ENCODE assay signal across 8 cellular contexts in genomic region chr14:56118611-56119181, GRCh38. TPM values are rescaled to one million over a fixed set of nuclear protein-coding genes. Genes with fewer than 3 reads are reported as not detected.
A peak's percentile ranks its signal among the peaks of the same experiment; 100 is the strongest.
DNase-seq lines count a peak whose midpoint lies in the region; ATAC-seq and TF ChIP-seq lines count a peak whose summit lies in the region.

No MANE protein-coding gene starts in this region.

- H3K4me3 Mint-ChIP-seq in central memory CD8-positive, alpha-beta T cell, result peak overlapping the region; percentile 92

- no peak for TF ChIP-seq RAD21 in HCT116 (IDR thresholded peaks at IDR 0.05; ENCODE audit: low read depth)

- H4K20me1 ChIP-seq in HCT116 (ENCODE audit: insufficient read depth), result no peaks in the 10 kb centered on the region

- H3K9me3 ChIP-seq in HCT116 (ENCODE audit: control insufficient read depth in 1 of 2, insufficient read depth in 1 of 2, low read depth in 1 of 2, low read length in 2 of 2) (no peaks in the 10 kb centered on the region), left lung (no peaks in the 10 kb centered on the region)

- no peak overlapping the region for H2AFZ ChIP-seq in HCT116 (ENCODE audit: low read depth, low read length, poor library complexity, severe bottlenecking)

- intact Hi-C loops in HCT116 (cut with micrococcal nuclease) (loop anchor here (2.0 kb wide), 1 partner anchor 34 kb away; no protein-coding TSS in a partner anchor), left lung (cut with DNase I) (no loop called here)

- peak; percentile 23 for ATAC-seq in HCT116
- peak; percentile 7 for ATAC-seq in central memory CD8-positive, alpha-beta T cell (replicated peaks; ENCODE audit: extremely low read depth, poor library complexity, severe bottlenecking)
- ATAC-seq in left lung, result peak; percentile 35

- peak overlapping the region; percentile 95 for H3K4me2 ChIP-seq in HCT116 (ENCODE audit: low read length)

- H3K36me3 ChIP-seq in GM06990 (ENCODE audit: control insufficient read depth, insufficient read depth, low read length) (no peaks in the 10 kb centered on the region), HCT116 (ENCODE audit: control insufficient read depth in 1 of 2, insufficient read depth in 2 of 2, low read length in 2 of 2) (no peaks in the 10 kb centered on the region), left lung (no peaks in the 10 kb centered on the region)

- CTCF ChIA-PET in HCT116 (lab: Charles Lee) (interaction anchor here (1.0 kb wide), 1 partner anchor 222 kb away, joined by 4 read pairs; no protein-coding TSS in a partner anchor), RWPE1 (lab: Yijun Ruan, JAX) (interaction anchor here (0.6 to 1.2 kb wide), 4 partner anchors 71 to 512 kb away, joined by 3 to 4 read pairs (median 3); no protein-coding TSS in a partner anchor)

- no peak overlapping the region for H3K9ac ChIP-seq in HCT116 (ENCODE audit: low read length)

- H3K27me3 Mint-ChIP-seq in central memory CD8-positive, alpha-beta T cell, result peaks cover 43% of the 10 kb centered on the region

- no peak for TF ChIP-seq CTCF in GM06990 (IDR thresholded peaks at IDR 0.05; ENCODE audit: insufficient read depth, low read length, poor library complexity, severe bottlenecking)
- no peak for TF ChIP-seq CTCF in HCT116 (IDR thresholded peaks at IDR 0.05 in 2 of 3, conservative IDR thresholded peaks at IDR 0.05 in 1 of 3; ENCODE audit: borderline replicate concordance in 1 of 3, insufficient read depth in 1 of 3, low read depth in 2 of 3, low read length in 2 of 3)
- no peak for TF ChIP-seq CTCF in RWPE1 (conservative IDR thresholded peaks at IDR 0.05; ENCODE audit: low read depth)
- no peak for TF ChIP-seq CTCF in left lung (IDR thresholded peaks at IDR 0.05)

- H3K27ac ChIP-seq in HCT116 (ENCODE audit: low read depth, low read length), result peak overlapping the region; percentile 27; the same call in 1 of the 2 replicates
- H3K27ac ChIP-seq in RWPE1, result peak overlapping the region; percentile 43; the same call in 1 of the 2 replicates
- H3K27ac ChIP-seq in left lung, result peak overlapping the region; percentile 93

- H3K27me3 ChIP-seq in GM06990 (replicated peaks; ENCODE audit: control insufficient read depth, insufficient read depth, low read length), result no peaks in the 10 kb centered on the region; the same call in none of the 2 replicates
- H3K27me3 ChIP-seq in HCT116 (ENCODE audit: insufficient read depth, low read length), result peaks cover 76% of the 10 kb centered on the region
- H3K27me3 ChIP-seq in left lung, result no peaks in the 10 kb centered on the region

- RAD21 ChIA-PET in HCT116 (lab: Charles Lee; ENCODE audit: low non-redundant PET in 1 of 2, low total read pairs in 2 of 2, uncharacterized antibody in 2 of 2, unreplicated experiment in 2 of 2), result no interaction called here

- TF ChIP-seq POLR2A in HCT116 (IDR thresholded peaks at IDR 0.05; ENCODE audit: borderline replicate concordance, extremely low read depth, insufficient read depth, insufficient read length), result no peak

- H3K4me1 ChIP-seq in HCT116 (ENCODE audit: control insufficient read depth in 1 of 2, insufficient read depth in 2 of 2, low read length in 2 of 2) (peaks cover 0 to 12% of the 10 kb centered on the region in 2 experiments; a peak in 2 of 4 replicates), left lung (peaks cover 0 to 60% of the 10 kb centered on the region in 2 donors)

- H3K9me2 ChIP-seq in HCT116 (ENCODE audit: insufficient read depth), result no peaks in the 10 kb centered on the region

- H3K4me3 ChIP-seq in GM06990 (replicated peaks; ENCODE audit: low read depth, low read length) (peak overlapping the region; percentile 56), HCT116 (replicated peaks in 1 of 2; ENCODE audit: low read depth in 1 of 2, low read length in 2 of 2) (peak overlapping the region; percentile 33 to 55), left lung (peak overlapping the region; percentile 76 to 85)

- H3K36me3 Mint-ChIP-seq in central memory CD8-positive, alpha-beta T cell (ENCODE audit: insufficient read depth), result peaks cover 4% of the 10 kb centered on the region

- no peak for DNase-seq in GM06990 (ENCODE audit: extremely low read depth, insufficient read length)
- no peak for DNase-seq in HCT116 (ENCODE audit: low read depth, low spot score)
- no peak for DNase-seq in RWPE1 (ENCODE audit: low spot score)
- DNase-seq in central memory CD8-positive, alpha-beta T cell (ENCODE audit: low spot score in 2 of 2), result peak in 1 of 2 donors; percentile 15
- peak; percentile 62 to 94 for DNase-seq in left lung
- peak; percentile 13 for DNase-seq in stimulated activated CD8-positive, alpha-beta memory T cell treated with anti-CD3 and anti-CD28 coated beads, Interleukin-4, amount 100 ng/mL, for 24 hours (ENCODE audit: low read depth)
- no peak for DNase-seq in NCI-H2171 treated with DMSO at 0.1 percent for 48 hours (lab: John Stamatoyannopoulos, UW)
- DNase-seq in pons (ENCODE audit: low spot score), result no peak

- no peaks in the 10 kb centered on the region for H3K79me2 ChIP-seq in HCT116 (ENCODE audit: insufficient read depth, low read length)

- POLR2A ChIA-PET in HCT116 (lab: Charles Lee), result interaction anchor here (0.5 to 1.0 kb wide), 2 partner anchors 8 to 1009 kb away, joined by 3 read pairs; no protein-coding TSS in a partner anchor
- POLR2A ChIA-PET in RWPE1 (lab: Yijun Ruan, JAX; ENCODE audit: low non-redundant PET), result interaction anchor here (0.6 kb wide), 1 partner anchor 142 kb away, joined by 4 read pairs; no protein-coding TSS in a partner anchor

- H3K4me1 Mint-ChIP-seq in central memory CD8-positive, alpha-beta T cell, result peaks cover 22% of the 10 kb centered on the region

- H3K27ac Mint-ChIP-seq in central memory CD8-positive, alpha-beta T cell (ENCODE audit: low read depth), result no peak overlapping the region

- H3K9me3 Mint-ChIP-seq in central memory CD8-positive, alpha-beta T cell, result no peaks in the 10 kb centered on the region

- BruUV-seq in HCT116 (replicated peaks; lab: Mats Ljungman, UMichigan), result no TSS peak

TF ChIP-seq in HCT116, 20 proteins besides CTCF, POLR2A, EP300 and RAD21:
- no peak for TF ChIP-seq EZH2phosphoT487 (IDR thresholded peaks at IDR 0.05; ENCODE audit: borderline replicate concordance)
- no peak for TF ChIP-seq ELF1 (IDR thresholded peaks at IDR 0.05; ENCODE audit: borderline replicate concordance, low read depth)
- TF ChIP-seq CBX3 (IDR thresholded peaks at IDR 0.05; ENCODE audit: low read depth), result no peak
- TF ChIP-seq POLR2AphosphoS5 (IDR thresholded peaks at IDR 0.05; ENCODE audit: low read depth, low read length), result no peak
- TF ChIP-seq SP1 (IDR thresholded peaks at IDR 0.05; ENCODE audit: low read depth), result no peak
- no peak for TF ChIP-seq YY1 (IDR thresholded peaks at IDR 0.05; ENCODE audit: extremely low read depth, insufficient replicate concordance, low read depth, low read length)
- TF ChIP-seq SIN3A (IDR thresholded peaks at IDR 0.05; ENCODE audit: low read depth), result no peak
- no peak for TF ChIP-seq JUND (IDR thresholded peaks at IDR 0.05)
- TF ChIP-seq ZFX (IDR thresholded peaks at IDR 0.05), result no peak
- TF ChIP-seq ZBTB33 (IDR thresholded peaks at IDR 0.05; ENCODE audit: extremely low read depth, insufficient replicate concordance, low read length), result no peak
- TF ChIP-seq EZH2 (IDR thresholded peaks at IDR 0.05), result no peak
- no peak for TF ChIP-seq TCF7L2 (IDR thresholded peaks at IDR 0.05; ENCODE audit: borderline replicate concordance, extremely low read depth, insufficient read depth, insufficient read length)
- TF ChIP-seq ZNF274 (IDR thresholded peaks at IDR 0.05; ENCODE audit: low read depth, low read length), result no peak
- no peak for TF ChIP-seq FOSL1 (IDR thresholded peaks at IDR 0.05; ENCODE audit: low read depth)
- no peak for TF ChIP-seq SRF (IDR thresholded peaks at IDR 0.05; ENCODE audit: low read depth)

RNA-seq across cellular contexts. Expression of gene PELI2, which starts 0.5 kb away (rescaled TPM):
- 2.0 TPM for total RNA-seq in HCT116 (2021; ENCODE audit: unreplicated experiment)
- polyA plus RNA-seq in HCT116 (2012), result 0.61 and 0.81 TPM in 2 replicates
- 10 to 100 TPM; 10.3 to 15.0 TPM for total RNA-seq in left lung

Comparison
In these comparisons a context has a peak if more than half of its experiments do, and no peak if none do; other contexts are left out.
1. DNase-seq: peak in left lung (2 of 2) and stimulated activated CD8-positive, alpha-beta memory T cell treated with anti-CD3 and anti-CD28 coated beads, Interleukin-4, amount 100 ng/mL, for 24 hours (single experiment); none in GM06990 (single experiment), HCT116 (single experiment), RWPE1 (single experiment), NCI-H2171 treated with DMSO at 0.1 percent for 48 hours (single experiment) and pons (single experiment).
2. H3K27ac ChIP-seq: peak in every context shown above with its lines; median percentile 93 in left lung; 43 in RWPE1; 27 in HCT116.
3. Peak in every context shown above with its lines, with median percentiles within 50 percentile points of each other: H3K4me3 ChIP-seq and ATAC-seq.